In the genomic region with DNA sequence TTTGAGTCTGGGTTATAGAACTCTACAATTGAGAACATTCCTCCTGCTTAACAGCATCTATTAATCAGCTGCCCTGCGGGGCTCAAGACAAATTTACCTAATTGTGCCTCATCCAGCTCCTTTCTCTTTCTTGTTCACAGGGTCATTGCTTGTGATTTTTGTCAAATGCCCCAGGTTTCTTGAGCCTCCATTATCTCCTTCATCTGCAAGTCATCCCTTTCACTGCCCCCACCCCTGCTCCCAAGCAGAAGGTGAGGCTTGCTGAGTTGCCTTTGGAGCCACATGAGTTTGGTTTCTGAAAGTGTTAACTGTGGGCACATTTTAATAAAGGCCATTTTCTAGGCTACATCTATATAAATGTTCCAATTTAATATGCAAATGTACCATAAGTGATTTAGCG, we compare ENCODE assay signal across 23 cellular contexts. TPM values are rescaled to one million over a fixed set of nuclear protein-coding genes. Genes with fewer than 3 reads are reported as not detected.
"Had no signal": no experiment of that assay in that cellular context is flagged by ENCODE, and none has a peak within 500 bp of the region (broad histone marks: within the 10 kb centered on the region; RNA-seq: fewer than 3 reads in every experiment).

No MANE protein-coding gene starts in this region.

- ATAC-seq: activated naive CD4-positive, alpha-beta T cell treated with anti-CD3 and anti-CD28 coated beads, Interleukin-2, amount 50 U/mL, for 72 hours; activated naive CD8-positive, alpha-beta T cell treated with anti-CD3 and anti-CD28 coated beads, Interleukin-2, amount 50 U/mL, for 24 hours; body of pancreas had no signal

- H3K4me3 Mint-ChIP-seq: activated CD4-positive, alpha-beta memory T cell treated with anti-CD3 and anti-CD28 coated beads for 36 hours; activated CD4-positive, alpha-beta T cell treated with anti-CD3 and anti-CD28 coated beads, Interleukin-2, amount 10 ng/mL, durations not matched to agents 7 days and 5 days; activated naive CD8-positive, alpha-beta T cell treated with anti-CD3 and anti-CD28 coated beads, Interleukin-2, amount 50 U/mL, for 24 hours; activated T-cell treated with anti-CD3 and anti-CD28 coated beads, Interleukin-2, amount 50 U/mL, for 24 hours; T-helper 1 cell treated with Interleukin-12 subunit alpha and Interleukin-12 subunit beta and Interleukin-4 antibody, amounts not matched to agents 30 μg/mL and 1 μg/mL, for 36 hours had no signal

- H3K36me3 Mint-ChIP-seq: activated naive CD4-positive, alpha-beta T cell treated with anti-CD3 and anti-CD28 coated beads, Interleukin-2, amount 50 U/mL, for 72 hours had no signal

- H3K4me1 Mint-ChIP-seq: activated CD4-positive, alpha-beta T cell treated with anti-CD3 and anti-CD28 coated beads, Interleukin-2, amount 10 ng/mL, durations not matched to agents 7 days and 5 days; activated naive CD8-positive, alpha-beta T cell treated with anti-CD3 and anti-CD28 coated beads, Interleukin-2, amount 50 U/mL, for 24 hours had no signal

- H3K27me3 Mint-ChIP-seq: activated CD4-positive, alpha-beta memory T cell treated with anti-CD3 and anti-CD28 coated beads for 36 hours had no signal

- DNase-seq: activated CD4-positive, alpha-beta memory T cell treated with anti-CD3 and anti-CD28 coated beads for 36 hours; activated CD4-positive, alpha-beta T cell treated with anti-CD3 and anti-CD28 coated beads, Interleukin-2, amount 10 ng/mL, durations not matched to agents 7 days and 5 days; activated CD4-positive, CD25-positive, alpha-beta regulatory T cell; activated effector memory CD4-positive, alpha-beta T cell treated with anti-CD3 and anti-CD28 coated beads, Interleukin-2, amount 50 U/mL, for 16 hours; activated naive CD4-positive, alpha-beta T cell treated with Interleukin-2 at 50 U/mL for 16 hours; activated naive CD8-positive, alpha-beta T cell treated with anti-CD3 and anti-CD28 coated beads, Interleukin-2, amount 50 U/mL, for 24 hours; activated T-cell treated with anti-CD3 and anti-CD28 coated beads, Interleukin-2, amount 50 U/mL, for 24 hours; amniotic stem cell; body of pancreas; central memory CD4-positive, alpha-beta T cell; KG1; NCI-H1092; NCI-H1436; NCI-H187; NCI-H2081; NCI-H510A treated with DMSO at 0.1 percent for 48 hours; NCI-H69; Peyer's patch; SHP77 treated with DMSO at 0.1 percent for 48 hours; T-helper 9 cell had no signal

- H3K9me3 Mint-ChIP-seq: activated CD4-positive, alpha-beta T cell treated with anti-CD3 and anti-CD28 coated beads, Interleukin-2, amount 10 ng/mL, durations not matched to agents 7 days and 5 days; T-helper 1 cell treated with Interleukin-12 subunit alpha and Interleukin-12 subunit beta and Interleukin-4 antibody, amounts not matched to agents 30 μg/mL and 1 μg/mL, for 36 hours had no signal

- H3K27ac Mint-ChIP-seq: activated CD4-positive, alpha-beta memory T cell treated with anti-CD3 and anti-CD28 coated beads for 36 hours; activated CD4-positive, alpha-beta T cell treated with anti-CD3 and anti-CD28 coated beads, Interleukin-2, amount 10 ng/mL, durations not matched to agents 7 days and 5 days; activated naive CD4-positive, alpha-beta T cell treated with anti-CD3 and anti-CD28 coated beads, Interleukin-2, amount 50 U/mL, for 72 hours; activated naive CD8-positive, alpha-beta T cell treated with anti-CD3 and anti-CD28 coated beads, Interleukin-2, amount 50 U/mL, for 24 hours; activated T-cell treated with anti-CD3 and anti-CD28 coated beads, Interleukin-2, amount 50 U/mL, for 24 hours; T-helper 1 cell treated with Interleukin-12 subunit alpha and Interleukin-12 subunit beta and Interleukin-4 antibody, amounts not matched to agents 30 μg/mL and 1 μg/mL, for 36 hours had no signal

RNA-seq across cellular contexts. Expression of gene VSTM2L, which starts 55.9 kb away (rescaled TPM):
- total RNA-seq: activated CD4-positive, alpha-beta memory T cell treated with anti-CD3 and anti-CD28 coated beads for 36 hours; activated CD4-positive, alpha-beta T cell treated with anti-CD3 and anti-CD28 coated beads, Interleukin-2, amount 10 ng/mL, durations not matched to agents 7 days and 5 days; activated CD8-positive, alpha-beta memory T cell treated with anti-CD3 and anti-CD28 coated beads for 36 hours had no signal
